In the genomic region with DNA sequence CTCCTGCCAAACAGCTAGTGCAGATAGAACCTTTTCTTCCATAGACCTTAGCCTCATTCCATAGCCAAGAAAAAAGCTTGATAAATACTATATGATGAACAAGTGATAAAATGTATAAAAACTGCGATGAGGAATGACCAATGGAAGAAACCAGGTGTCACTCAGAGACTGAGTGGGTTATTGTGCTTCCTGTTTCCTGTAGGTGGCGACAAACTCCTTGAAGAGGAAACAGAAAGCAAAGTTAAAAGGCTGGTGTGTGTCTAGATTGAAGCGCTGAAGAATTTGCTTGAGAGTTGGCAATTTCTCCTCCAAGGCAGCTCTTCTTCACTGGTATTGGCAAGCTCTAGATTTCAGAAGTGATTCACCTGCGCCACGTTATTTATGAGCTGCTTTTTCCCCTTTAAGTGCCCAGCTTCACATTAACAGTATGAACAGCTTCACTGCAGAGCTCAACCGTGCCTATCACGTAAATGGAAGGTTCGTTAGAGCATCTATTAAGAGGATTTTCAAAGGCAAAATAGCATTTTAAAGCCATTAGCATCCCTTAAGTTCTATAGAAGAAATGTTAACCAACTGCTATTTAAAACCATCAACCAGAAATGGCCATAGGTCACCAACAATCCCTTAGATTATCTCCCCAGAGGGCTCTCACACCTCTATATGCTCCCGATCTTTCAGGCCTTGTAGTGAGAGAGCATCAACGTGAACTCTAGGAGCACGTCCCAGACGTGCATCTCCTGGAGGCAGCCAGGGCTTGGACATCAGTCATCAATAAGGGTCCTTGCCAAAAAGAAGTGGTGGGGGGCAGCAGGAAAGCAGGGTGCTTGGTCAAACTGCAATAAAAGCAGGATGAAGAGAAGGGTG, we compare ENCODE assay signal across 8 cellular contexts.
DNase-seq lines count a peak whose midpoint lies in the region; ATAC-seq, FAIRE-seq and TF ChIP-seq lines count a peak whose summit lies in the region.

No MANE protein-coding gene starts in this region.

- H2AFZ ChIP-seq in GM23338 (no peak overlapping the region), mesenchymal stem cell (ENCODE audit: low read depth, low read length) (no peak overlapping the region)

- H3K9ac ChIP-seq in mesenchymal stem cell (ENCODE audit: low read length), result no peak overlapping the region

- in situ Hi-C loops in SK-MEL-5 (cut with HindIII; ENCODE audit: low pct_unique_long_range_greater_than_20kb, low sequenced_read_pairs), result no loop called here

- H4K91ac ChIP-seq in mesenchymal stem cell (ENCODE audit: low read length), result no peak overlapping the region

- ATAC-seq in GM23338, result peak; percentile 94
- ATAC-seq in HG03565 (IDR thresholded peaks at IDR 0.05; ENCODE audit: unreplicated experiment), result no peak

- no peak overlapping the region for H4K8ac ChIP-seq in mesenchymal stem cell (ENCODE audit: low read length)

- H2BK12ac ChIP-seq in mesenchymal stem cell (ENCODE audit: low read length in 2 of 2), result no peak overlapping the region

- no peak overlapping the region for H2BK5ac ChIP-seq in mesenchymal stem cell (ENCODE audit: low read depth, low read length, poor library complexity, severe bottlenecking)

- no peak overlapping the region for H2BK120ac ChIP-seq in mesenchymal stem cell (ENCODE audit: low read depth, low read length)

- H3K79me1 ChIP-seq in mesenchymal stem cell (replicated peaks; ENCODE audit: low read length, poor library complexity, severe bottlenecking), result peaks cover 6% of the 10 kb centered on the region

- H3K4me1 ChIP-seq in GM23338 (ENCODE audit: insufficient read depth), result no peaks in the 10 kb centered on the region
- peaks cover 2% of the 10 kb centered on the region for H3K4me1 ChIP-seq in mesenchymal stem cell (ENCODE audit: control insufficient read depth, insufficient read depth, low read depth, low read length)

- FAIRE-seq in endometrium (lab: Jason Lieb, UNC), result peak; percentile 82

- no peak overlapping the region for H2AK5ac ChIP-seq in mesenchymal stem cell (ENCODE audit: low read length, severe bottlenecking)

- H3K27me3 ChIP-seq in GM23338 (ENCODE audit: insufficient read depth), result no peaks in the 10 kb centered on the region
- H3K27me3 ChIP-seq in mesenchymal stem cell (ENCODE audit: control insufficient read depth in 1 of 2, insufficient read depth in 1 of 2, low read length in 2 of 2), result peaks cover 0 to 3% of the 10 kb centered on the region in 2 experiments

- no peaks in the 10 kb centered on the region for H3F3A ChIP-seq in GM23338 (replicated peaks; ENCODE audit: low read depth)

- no peaks in the 10 kb centered on the region for H3K4me1 Mint-ChIP-seq in GM23338

- peaks cover 5% of the 10 kb centered on the region; the same call in 2 of the 3 replicates for H3K36me3 Mint-ChIP-seq in GM23338 (ENCODE audit: low read depth)

- H3K9me3 ChIP-seq in mesenchymal stem cell (ENCODE audit: control insufficient read depth, low read length), result no peaks in the 10 kb centered on the region

- H3K79me2 ChIP-seq in GM23338 (replicated peaks; ENCODE audit: insufficient read depth), result no peaks in the 10 kb centered on the region

- H2BK15ac ChIP-seq in mesenchymal stem cell (ENCODE audit: low read depth, poor library complexity, severe bottlenecking), result no peak overlapping the region

- no peak overlapping the region for H3K4ac ChIP-seq in mesenchymal stem cell (ENCODE audit: low read depth in 1 of 2, low read length in 2 of 2)

- H3K18ac ChIP-seq in mesenchymal stem cell (ENCODE audit: low read depth in 1 of 2, low read length in 2 of 2), result no peak overlapping the region

- H3K27ac ChIP-seq in GM23338 (ENCODE audit: low read depth) (no peak overlapping the region), mesenchymal stem cell (ENCODE audit: low read length, poor library complexity, severe bottlenecking) (no peak overlapping the region)

- H3K27ac Mint-ChIP-seq in GM23338, result no peak overlapping the region

- peaks cover 2% of the 10 kb centered on the region for H3K27me3 Mint-ChIP-seq in GM23338 (ENCODE audit: insufficient read depth, low read depth, poor library complexity)

- peak; percentile 86 to 94 for TF ChIP-seq CTCF in GM23338 (conservative IDR thresholded peaks at IDR 0.05; ENCODE audit: low read depth in 2 of 2)

- no peak overlapping the region for H3K4me3 Mint-ChIP-seq in GM23338

- DNase-seq in activated CD4-positive, alpha-beta T cell treated with anti-CD3 and anti-CD28 coated beads for 48 hours, result peak; percentile 3
- DNase-seq in activated CD4-positive, alpha-beta T cell treated with anti-CD3 and anti-CD28 coated beads for 4 hours, result no peak
- peak; percentile 89 for DNase-seq in GM23338 (ENCODE audit: low spot score)
- DNase-seq in NCI-H1092 (lab: John Stamatoyannopoulos, UW), result peak; percentile 74
- DNase-seq in SK-MEL-5 (ENCODE audit: low read depth, low spot score), result peak; percentile 74
- DNase-seq in mesenchymal stem cell, result peak; percentile 75

- H3K36me3 ChIP-seq in GM23338 (ENCODE audit: insufficient read depth) (no peaks in the 10 kb centered on the region), mesenchymal stem cell (ENCODE audit: control insufficient read depth in 1 of 2, insufficient read depth in 2 of 2, low read depth in 1 of 2, low read length in 2 of 2) (peaks cover 0 to 6% of the 10 kb centered on the region in 2 experiments)

- no peaks in the 10 kb centered on the region for H3K9me2 ChIP-seq in GM23338 (ENCODE audit: insufficient read depth)

- H3K4me3 ChIP-seq in GM23338 (no peak overlapping the region), mesenchymal stem cell (ENCODE audit: insufficient read depth in 1 of 2, low read depth in 1 of 2, low read length in 2 of 2) (peak overlapping the region in 1 of 2 experiments; percentile 32)

- H3K4me2 ChIP-seq in GM23338 (peak overlapping the region; percentile 19; the same call in 1 of the 2 replicates), mesenchymal stem cell (ENCODE audit: low read length, poor library complexity, severe bottlenecking) (no peak overlapping the region)

- no peak overlapping the region for H3K23ac ChIP-seq in mesenchymal stem cell (ENCODE audit: low read length in 2 of 2)

- no peaks in the 10 kb centered on the region for H4K20me1 ChIP-seq in GM23338 (replicated peaks; ENCODE audit: insufficient read depth)

- H3K14ac ChIP-seq in mesenchymal stem cell (ENCODE audit: low read length in 2 of 2), result no peak overlapping the region

- 0 out of 3 replicates have a peak, but pooled peaks cover 1% of the 10 kb centered on the region for H3K9me3 Mint-ChIP-seq in GM23338

- 51% methylated on average over 12 of the region's 12 CpGs for WGBS in mesenchymal stem cell

TF ChIP-seq in GM23338, 12 proteins besides CTCF, POLR2A, EP300 and RAD21:
- no peak for TF ChIP-seq EZH2phosphoT487 (IDR thresholded peaks at IDR 0.05; ENCODE audit: unreplicated experiment)
- no peak for TF ChIP-seq ZNF331 (CRISPR knock-in tag; IDR thresholded peaks at IDR 0.05; ENCODE audit: low read depth)

Comparison
In these comparisons a context has a peak if more than half of its experiments do, and no peak if none do; other contexts are left out.
1. DNase-seq: peak in activated CD4-positive, alpha-beta T cell treated with anti-CD3 and anti-CD28 coated beads for 48 hours (single experiment), GM23338 (single experiment), NCI-H1092 (single experiment), SK-MEL-5 (single experiment) and mesenchymal stem cell (single experiment); none in activated CD4-positive, alpha-beta T cell treated with anti-CD3 and anti-CD28 coated beads for 4 hours (0 of 2).